ENCODE assay signal across 9 cellular contexts in genomic region chr1:115706774-115707425, GRCh38.
A peak's percentile ranks its signal among the peaks of the same experiment; 100 is the strongest.
DNase-seq lines count a peak whose midpoint lies in the region; ATAC-seq lines count a peak whose summit lies in the region.
"Had no signal": no experiment of that assay in that cellular context is flagged by ENCODE, and none has a peak within 500 bp of the region (broad histone marks: within the 10 kb centered on the region; RNA-seq: fewer than 3 reads in every experiment).

No MANE protein-coding gene starts in this region.

- H3K27ac ChIP-seq in mesodermal cell (ENCODE audit: low read depth, low read length, severe bottlenecking), result peak overlapping the region; percentile 45
- H3K27ac ChIP-seq: BLaER1 treated with 17β-estradiol and CSF1 and Interleukin-3, amounts not matched to agents 10 nM and 100 nM had no signal

- H3K4me1 ChIP-seq in mesodermal cell (ENCODE audit: control insufficient read depth, insufficient read depth, low read length, poor library complexity, severe bottlenecking), result peaks cover 19% of the 10 kb centered on the region
- H3K4me1 ChIP-seq: BLaER1 treated with 17β-estradiol and CSF1 and Interleukin-3, amounts not matched to agents 10 nM and 100 nM had no signal

- H3K4me3 ChIP-seq in mesodermal cell (ENCODE audit: extremely low read depth, insufficient read depth, low read length, poor library complexity, severe bottlenecking), result no peak overlapping the region
- H3K4me3 ChIP-seq: BLaER1 treated with 17β-estradiol and CSF1 and Interleukin-3, amounts not matched to agents 10 nM and 100 nM had no signal

- WGBS in mesodermal cell (ENCODE audit: insufficient coverage in 2 of 2), 2 experiments, result 50 to 68% methylated on average over 1 to 4 of the region's 7 CpGs

- DNase-seq in NCI-H2081 (lab: John Stamatoyannopoulos, UW) (peak; percentile 11 to 12), NCI-H2081 treated with DMSO at 0.1 percent for 48 hours (lab: John Stamatoyannopoulos, UW) (no peak), NCI-H748 treated with DMSO at 0.1 percent for 48 hours (lab: John Stamatoyannopoulos, UW) (peak; percentile 14), dermis blood vessel endothelial cell (peak; percentile 71)
- DNase-seq in stimulated activated naive CD8-positive, alpha-beta T cell treated with anti-CD3 and anti-CD28 coated beads, Interleukin-15, Interleukin-2, amounts not matched to agents 100 U/mL and 50 U/mL, for 24 hours, result no peak

- no peaks in the 10 kb centered on the region for H3K36me3 ChIP-seq in mesodermal cell (ENCODE audit: control insufficient read depth, insufficient read depth, low read length)
- H3K36me3 ChIP-seq: BLaER1 treated with 17β-estradiol and CSF1 and Interleukin-3, amounts not matched to agents 10 nM and 100 nM had no signal

- H3K9me3 ChIP-seq in mesodermal cell (ENCODE audit: control insufficient read depth, low read length), result no peaks in the 10 kb centered on the region
- H3K9me3 ChIP-seq: BLaER1 treated with 17β-estradiol and CSF1 and Interleukin-3, amounts not matched to agents 10 nM and 100 nM had no signal

- ATAC-seq in HG02938 (IDR thresholded peaks at IDR 0.05; ENCODE audit: unreplicated experiment), result peak; percentile 65
- no peak for ATAC-seq in HG03175 (IDR thresholded peaks at IDR 0.05; ENCODE audit: unreplicated experiment)
- no peak for ATAC-seq in stimulated activated naive CD8-positive, alpha-beta T cell treated with anti-CD3 and anti-CD28 coated beads, Interleukin-15, Interleukin-2, amounts not matched to agents 100 U/mL and 50 U/mL, for 24 hours

Comparison
In these comparisons a context has a peak if more than half of its experiments do, and no peak if none do; other contexts are left out.
1. DNase-seq: peak in NCI-H2081 (2 of 2), NCI-H748 treated with DMSO at 0.1 percent for 48 hours (single experiment) and dermis blood vessel endothelial cell (single experiment); none in NCI-H2081 treated with DMSO at 0.1 percent for 48 hours (single experiment) and stimulated activated naive CD8-positive, alpha-beta T cell treated with anti-CD3 and anti-CD28 coated beads, Interleukin-15, Interleukin-2, amounts not matched to agents 100 U/mL and 50 U/mL, for 24 hours (single experiment).